Comparison of ENCODE assay signal across 18 cellular contexts in the genomic region with DNA sequence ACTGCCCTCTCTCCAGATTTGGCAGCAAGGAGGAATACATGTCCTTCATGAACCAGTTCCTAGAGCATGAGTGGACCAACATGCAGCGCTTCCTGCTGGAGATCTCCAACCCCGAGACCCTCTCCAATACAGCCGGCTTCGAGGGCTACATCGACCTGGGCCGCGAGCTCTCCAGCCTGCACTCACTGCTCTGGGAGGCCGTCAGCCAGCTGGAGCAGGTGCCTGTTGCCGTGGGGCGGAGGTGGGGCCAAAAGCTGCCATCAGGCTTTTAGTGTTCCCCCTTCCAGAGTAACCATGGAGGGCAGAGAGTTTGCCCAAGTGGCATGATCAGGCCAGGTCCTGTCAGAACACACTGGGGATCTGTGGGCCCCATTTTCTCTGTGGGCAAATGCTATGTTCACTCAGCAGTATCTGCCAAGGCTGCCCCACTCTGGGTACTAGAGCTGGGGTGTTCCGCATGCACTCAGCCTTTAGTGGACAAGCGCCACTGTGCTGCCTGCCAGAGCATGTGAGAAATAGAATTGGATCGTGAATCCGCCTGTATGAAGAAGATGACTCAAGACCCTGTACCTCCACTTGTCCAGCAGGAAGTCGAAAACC.
"Had no signal": no experiment of that assay in that cellular context is flagged by ENCODE, and none has a peak within 500 bp of the region (broad histone marks: within the 10 kb centered on the region; RNA-seq: fewer than 3 reads in every experiment).

No MANE protein-coding gene starts in this region.

- H3K4me3 ChIP-seq: lung, SK-N-MC, suprapubic skin, upper lobe of left lung had no signal

- H3K36me3 Mint-ChIP-seq: activated naive CD8-positive, alpha-beta T cell had no signal

- DNase-seq: activated CD4-positive, alpha-beta T cell treated with anti-CD3 and anti-CD28 coated beads, Interleukin-2, amount 50 U/mL, for 4 hours; activated gamma-delta T cell; amniotic stem cell; brain microvascular endothelial cell; cortex of kidney; effector CD4-positive, alpha-beta T cell; nucleus accumbens; retina; upper lobe of left lung had no signal

- H3K27me3 Mint-ChIP-seq: activated naive CD8-positive, alpha-beta T cell; central memory CD8-positive, alpha-beta T cell; stimulated activated naive CD8-positive, alpha-beta T cell treated with anti-CD3 and anti-CD28 coated beads, Interleukin-15, Interleukin-2, amounts not matched to agents 100 ng/mL and 50 ng/mL, for 24 hours had no signal

- H3K4me3 Mint-ChIP-seq: activated naive CD8-positive, alpha-beta T cell; central memory CD8-positive, alpha-beta T cell; mesothelial cell of epicardium; nephron; stimulated activated naive CD8-positive, alpha-beta T cell treated with anti-CD3 and anti-CD28 coated beads, Interleukin-15, Interleukin-2, amounts not matched to agents 100 ng/mL and 50 ng/mL, for 24 hours; T-helper 2 cell treated with Interferon-gamma antibody and Interleukin-4, amounts not matched to agents 5 μg/mL and 100 μg/mL, for 36 hours had no signal

- H3K9me3 Mint-ChIP-seq: central memory CD8-positive, alpha-beta T cell; mesothelial cell of epicardium; nephron; stimulated activated naive CD8-positive, alpha-beta T cell treated with anti-CD3 and anti-CD28 coated beads, Interleukin-15, Interleukin-2, amounts not matched to agents 100 ng/mL and 50 ng/mL, for 24 hours; T-helper 2 cell treated with Interferon-gamma antibody and Interleukin-4, amounts not matched to agents 5 μg/mL and 100 μg/mL, for 36 hours had no signal

- H3K4me1 Mint-ChIP-seq: central memory CD8-positive, alpha-beta T cell; mesothelial cell of epicardium had no signal

- H3K9me3 ChIP-seq: suprapubic skin, upper lobe of left lung had no signal

- H3K27me3 ChIP-seq: brain microvascular endothelial cell, suprapubic skin, upper lobe of left lung had no signal

- H3K27ac ChIP-seq: brain microvascular endothelial cell, SK-N-MC, suprapubic skin, upper lobe of left lung had no signal

- H3K27ac Mint-ChIP-seq: activated naive CD8-positive, alpha-beta T cell; mesothelial cell of epicardium; nephron; stimulated activated naive CD8-positive, alpha-beta T cell treated with anti-CD3 and anti-CD28 coated beads, Interleukin-15, Interleukin-2, amounts not matched to agents 100 ng/mL and 50 ng/mL, for 24 hours; T-helper 2 cell treated with Interferon-gamma antibody and Interleukin-4, amounts not matched to agents 5 μg/mL and 100 μg/mL, for 36 hours had no signal
